In genomic region chr11:114110948-114111347, GRCh38 we compare ENCODE assay signal across 1 cellular context.
TF ChIP-seq lines count a peak whose summit lies in the region.

No MANE protein-coding gene starts in this region.

TF ChIP-seq in endothelial cell of umbilical vein, 7 proteins besides CTCF, POLR2A, EP300 and RAD21:
- TF ChIP-seq JUN (IDR thresholded peaks at IDR 0.05; ENCODE audit: borderline replicate concordance, insufficient read depth, insufficient read length, low read depth) (no peak), EZH2 (IDR thresholded peaks at IDR 0.05; ENCODE audit: borderline replicate concordance, low read depth, low read length, severe bottlenecking) (no peak), POLR2AphosphoS5 (IDR thresholded peaks at IDR 0.05; ENCODE audit: insufficient read depth, low read depth, low read length) (no peak), GATA2 (IDR thresholded peaks at IDR 0.05; ENCODE audit: insufficient read depth, insufficient read length, low read depth, low read length) (no peak), FOS (IDR thresholded peaks at IDR 0.05; ENCODE audit: borderline replicate concordance, insufficient read depth, low read length) (no peak), MYC (IDR thresholded peaks at IDR 0.05; ENCODE audit: low read depth, low read length) (no peak)
- TF ChIP-seq, protein P1, sequence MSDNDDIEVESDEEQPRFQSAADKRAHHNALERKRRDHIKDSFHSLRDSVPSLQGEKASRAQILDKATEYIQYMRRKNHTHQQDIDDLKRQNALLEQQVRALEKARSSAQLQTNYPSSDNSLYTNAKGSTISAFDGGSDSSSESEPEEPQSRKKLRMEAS (IDR thresholded peaks at IDR 0.05; ENCODE audit: insufficient read depth, insufficient read length): no peak
